8 cellular contexts compared by ENCODE assay signal in genomic region chr20:59222982-59223610, GRCh38. TPM values are rescaled to one million over a fixed set of nuclear protein-coding genes. Genes with fewer than 3 reads are reported as not detected.
A peak's percentile ranks its signal among the peaks of the same experiment; 100 is the strongest.
DNase-seq lines count a peak whose midpoint lies in the region; ATAC-seq, FAIRE-seq and TF ChIP-seq lines count a peak whose summit lies in the region.

No MANE protein-coding gene starts in this region.

- DNase-seq in MM.1S (no peak), nephron progenitor cell (no peak), kidney (no peak), NCI-H146 treated with DMSO at 0.1 percent for 48 hours (lab: John Stamatoyannopoulos, UW; ENCODE audit: unreplicated experiment) (no peak)

- intact Hi-C loops in kidney (cut with DNase I), result loop anchor here (10.0 kb wide), 2 partner anchors 148 to 348 kb away; no protein-coding TSS in a partner anchor

- H3K9ac ChIP-seq in BLaER1, result no peak overlapping the region
- H3K9ac ChIP-seq in MM.1S (ENCODE audit: low read length), result no peak overlapping the region
- H3K9ac ChIP-seq in duodenal mucosa (ENCODE audit: low read depth in 1 of 2, low read length in 2 of 2), result peak overlapping the region in 1 of 2 donors; percentile 33
- no peak overlapping the region for H3K9ac ChIP-seq in kidney (ENCODE audit: low read length in 2 of 2)

- no peaks in the 10 kb centered on the region for H3K36me3 ChIP-seq in BLaER1
- no peaks in the 10 kb centered on the region for H3K36me3 ChIP-seq in MM.1S (replicated peaks; ENCODE audit: insufficient read depth, low read length)
- no peaks in the 10 kb centered on the region for H3K36me3 ChIP-seq in duodenal mucosa (ENCODE audit: control insufficient read depth in 1 of 2, insufficient read depth in 2 of 2, low read length in 2 of 2)
- H3K36me3 ChIP-seq in kidney (ENCODE audit: control insufficient read depth in 1 of 2, insufficient read depth in 2 of 2, low read length in 2 of 2), result no peaks in the 10 kb centered on the region

- no peaks in the 10 kb centered on the region for H3K9me2 ChIP-seq in MM.1S (replicated peaks; ENCODE audit: insufficient read depth, low read length)

- H3K27ac ChIP-seq in BLaER1 (no peak overlapping the region), MM.1S (ENCODE audit: low read length) (no peak overlapping the region), duodenal mucosa (ENCODE audit: low read depth, low read length) (no peak overlapping the region), kidney (ENCODE audit: low read depth in 2 of 2, low read length in 2 of 2) (no peak overlapping the region)

- H3K9me3 ChIP-seq in BLaER1 (no peaks in the 10 kb centered on the region), MM.1S (replicated peaks; ENCODE audit: insufficient read depth, low read length) (no peaks in the 10 kb centered on the region), duodenal mucosa (ENCODE audit: control insufficient read depth in 1 of 2, low read length in 2 of 2) (no peaks in the 10 kb centered on the region), kidney (ENCODE audit: control insufficient read depth in 1 of 2, low read length in 2 of 2) (no peaks in the 10 kb centered on the region)

- no peaks in the 10 kb centered on the region for H3F3A ChIP-seq in MM.1S (ENCODE audit: insufficient read depth, low read length)

- H3K9me3 Mint-ChIP-seq in nephron progenitor cell, result peaks cover 2% of the 10 kb centered on the region

- peak overlapping the region; percentile 49; the same call in 1 of the 2 replicates for H2AFZ ChIP-seq in MM.1S (ENCODE audit: low read length)

- peaks cover 25% of the 10 kb centered on the region for H3K27me3 Mint-ChIP-seq in nephron progenitor cell (ENCODE audit: low read depth, poor library complexity)

- H3K27ac Mint-ChIP-seq in nephron progenitor cell, result peak overlapping the region; percentile 17

- FAIRE-seq in kidney (lab: Jason Lieb, UNC), result no peak

- TF ChIP-seq CTCF in MM.1S (IDR thresholded peaks at IDR 0.05; ENCODE audit: low read length) (no peak), nephron progenitor cell (IDR thresholded peaks at IDR 0.05) (no peak), kidney (IDR thresholded peaks at IDR 0.05; ENCODE audit: borderline replicate concordance, extremely low read depth, insufficient read depth) (no peak)

- H3K4me3 ChIP-seq in BLaER1, result peak overlapping the region; percentile 68
- H3K4me3 ChIP-seq in MM.1S (ENCODE audit: low read length), result peak overlapping the region; percentile 13; the same call in 1 of the 2 replicates
- peak overlapping the region; percentile 30 to 68 for H3K4me3 ChIP-seq in duodenal mucosa (ENCODE audit: low read depth in 1 of 2, low read length in 2 of 2)
- peak overlapping the region in 1 of 2 donors; percentile 48 for H3K4me3 ChIP-seq in kidney (ENCODE audit: low read length in 2 of 2)

- H3K79me2 ChIP-seq in MM.1S (ENCODE audit: low read length), result no peaks in the 10 kb centered on the region

- H3K4me1 ChIP-seq in BLaER1 (peaks cover 16% of the 10 kb centered on the region), MM.1S (ENCODE audit: low read length) (no peaks in the 10 kb centered on the region), duodenal mucosa (ENCODE audit: control insufficient read depth in 1 of 2, insufficient read depth in 2 of 2, low read length in 2 of 2) (peaks cover 6 to 7% of the 10 kb centered on the region in 2 donors), kidney (ENCODE audit: control insufficient read depth in 1 of 2, insufficient read depth in 1 of 2, low read depth in 1 of 2, low read length in 2 of 2) (peaks cover 2 to 4% of the 10 kb centered on the region in 2 donors)

- H4K20me1 ChIP-seq in BLaER1, result no peaks in the 10 kb centered on the region
- H4K20me1 ChIP-seq in MM.1S (ENCODE audit: insufficient read depth, low read length), result no peaks in the 10 kb centered on the region

- H3K27me3 ChIP-seq in BLaER1 (peaks cover 17% of the 10 kb centered on the region), MM.1S (replicated peaks; ENCODE audit: insufficient read depth, low read length) (peaks cover 95% of the 10 kb centered on the region), duodenal mucosa (ENCODE audit: control insufficient read depth in 1 of 2, insufficient read depth in 2 of 2, low read length in 2 of 2) (peaks cover 16 to 36% of the 10 kb centered on the region in 2 donors)

- H3K36me3 Mint-ChIP-seq in nephron progenitor cell (ENCODE audit: low read depth), result no peaks in the 10 kb centered on the region

- H3K4me3 Mint-ChIP-seq in nephron progenitor cell, result peak overlapping the region; percentile 82

- H3K4me1 Mint-ChIP-seq in nephron progenitor cell, result peaks cover 69% of the 10 kb centered on the region

- ATAC-seq in HG03439 (IDR thresholded peaks at IDR 0.05; ENCODE audit: unreplicated experiment), result no peak
- no peak for ATAC-seq in HG02759 (IDR thresholded peaks at IDR 0.05; ENCODE audit: unreplicated experiment)

- peak overlapping the region; percentile 86 for H3K4me2 ChIP-seq in BLaER1
- H3K4me2 ChIP-seq in MM.1S (ENCODE audit: low read depth, low read length), result peak overlapping the region; percentile 65

RNA-seq across cellular contexts. Expression of gene ZNF831, which starts 59.5 kb away (rescaled TPM):
- 1.9 TPM for total RNA-seq in kidney
- polyA plus RNA-seq in kidney (ENCODE audit: insufficient read depth, low read depth, low replicate concordance), result 0.04 TPM
